Comparison of ENCODE assay signal across 15 cellular contexts in genomic region chr5:136054133-136054996, GRCh38. TPM values are rescaled to one million over a fixed set of nuclear protein-coding genes. Genes with fewer than 3 reads are reported as not detected.
DNase-seq lines count a peak whose midpoint lies in the region; ATAC-seq, FAIRE-seq and TF ChIP-seq lines count a peak whose summit lies in the region.
"Had no signal": no experiment of that assay in that cellular context is flagged by ENCODE, and none has a peak within 500 bp of the region (broad histone marks: within the 10 kb centered on the region; RNA-seq: fewer than 3 reads in every experiment).

No MANE protein-coding gene starts in this region.

- TF ChIP-seq CTCF in AG09319 (IDR thresholded peaks at IDR 0.05; ENCODE audit: low read depth, low read length) (no peak), Panc1 (IDR thresholded peaks at IDR 0.05) (no peak), fibroblast of villous mesenchyme (IDR thresholded peaks at IDR 0.05; ENCODE audit: insufficient read depth, low read depth, low read length) (no peak), psoas muscle (IDR thresholded peaks at IDR 0.05) (no peak), pancreas (IDR thresholded peaks at IDR 0.05) (no peak)

- H3K27ac ChIP-seq in Panc1 (ENCODE audit: low read length) (peak overlapping the region; percentile 52), psoas muscle (peak overlapping the region; percentile 24), pancreas (no peak overlapping the region)
- H3K27ac ChIP-seq: uterus had no signal

- no peak for FAIRE-seq in pancreas (lab: Jason Lieb, UNC)
- FAIRE-seq: TTC549 had no signal

- POLR2A ChIA-PET in Panc1 (lab: Charles Lee), result no interaction called here

- H3K9me3 ChIP-seq in Panc1 (ENCODE audit: control insufficient read depth, insufficient read depth, low read depth, low read length) (no peaks in the 10 kb centered on the region), psoas muscle (no peaks in the 10 kb centered on the region), pancreas (no peaks in the 10 kb centered on the region)
- H3K9me3 ChIP-seq: mucosa of descending colon, uterus had no signal

- peak; percentile 77 for DNase-seq in AG09319 (ENCODE audit: extremely low read depth, low read depth)
- DNase-seq in Panc1 (ENCODE audit: low read depth, low spot score), result no peak
- peak; percentile 86 for DNase-seq in fibroblast of villous mesenchyme (ENCODE audit: low read depth)
- no peak for DNase-seq in psoas muscle
- no peak for DNase-seq in SW480 (ENCODE audit: low spot score)
- DNase-seq in GM19240 (ENCODE audit: insufficient read length, low spot score), result no peak
- no peak for DNase-seq in stimulated activated CD4-positive, alpha-beta T cell treated with anti-CD3 and anti-CD28 coated beads, Interleukin-4, amount 100 ng/mL, for 1 hour
- DNase-seq in pancreas, result no peak
- DNase-seq: activated naive CD8-positive, alpha-beta T cell treated with anti-CD3 and anti-CD28 coated beads, Interleukin-2, amount 10 ng/mL, durations not matched to agents 7 days and 5 days; effector CD8-positive, alpha-beta T cell; MM.1S; mucosa of descending colon; NCI-H345 had no signal

- 64 to 78% (median 73%) methylated on average over 7 of the region's 7 CpGs for WGBS in psoas muscle, 3 donors
- 73 to 86% methylated on average over 7 of the region's 7 CpGs for WGBS in pancreas, 2 donors

- CTCF ChIA-PET in Panc1 (lab: Charles Lee), result no interaction called here

- H3K27me3 ChIP-seq in Panc1 (ENCODE audit: control insufficient read depth, insufficient read depth, low read length) (no peaks in the 10 kb centered on the region), psoas muscle (ENCODE audit: insufficient read depth in 3 of 3, low read length in 2 of 3) (no peaks in the 10 kb centered on the region), pancreas (no peaks in the 10 kb centered on the region)
- H3K27me3 ChIP-seq: uterus had no signal

- in situ Hi-C loops in Panc1 (cut with HindIII; ENCODE audit: low pct_unique_long_range_greater_than_20kb, low sequenced_read_pairs), result no loop called here

- intact Hi-C loops in Panc1 (cut with micrococcal nuclease; ENCODE audit: unreplicated experiment) (no loop called here), psoas muscle (cut with DNase I) (no loop called here), pancreas (cut with DNase I) (no loop called here)

- ATAC-seq in Panc1 (no peak), psoas muscle (peak in 2 of 4 donors; percentile 26 to 51), pancreas (no peak)

- H3K36me3 ChIP-seq in Panc1 (ENCODE audit: control insufficient read depth, insufficient read depth, low read length) (no peaks in the 10 kb centered on the region; the same call in 1 of the 2 replicates), psoas muscle (ENCODE audit: insufficient read depth in 1 of 2, low read depth in 1 of 2) (peaks cover 0 to 10% of the 10 kb centered on the region in 2 donors), pancreas (no peaks in the 10 kb centered on the region)
- H3K36me3 ChIP-seq: uterus had no signal

- H3K4me1 ChIP-seq in Panc1 (ENCODE audit: control insufficient read depth, insufficient read depth, low read length) (peaks cover 43% of the 10 kb centered on the region), psoas muscle (no peaks in the 10 kb centered on the region), pancreas (no peaks in the 10 kb centered on the region)

- BruUV-seq in Panc1 (replicated peaks; lab: Mats Ljungman, UMichigan), result no TSS peak

- H3K4me3 ChIP-seq in Panc1 (ENCODE audit: low read depth in 2 of 2, low read length in 2 of 2), result no peak overlapping the region
- no peak overlapping the region for H3K4me3 ChIP-seq in fibroblast of villous mesenchyme (ENCODE audit: low read depth, low read length)
- no peak overlapping the region for H3K4me3 ChIP-seq in psoas muscle
- H3K4me3 ChIP-seq in pancreas, result no peak overlapping the region
- H3K4me3 ChIP-seq: mucosa of descending colon, uterus had no signal

RNA-seq across cellular contexts. Expression of gene TGFBI, which starts 25.6 kb away (rescaled TPM):
- total RNA-seq in Panc1 (2021; ENCODE audit: unreplicated experiment) (314 TPM), fibroblast of villous mesenchyme (281 and 496 TPM in 2 replicates), psoas muscle (10 to 100 TPM; 24.4 to 35.9 (median 30.3) TPM), pancreas (10 to 100 TPM in 3 of 6 donors, 1 to 10 TPM in 3; 3.7 to 50.1 (median 12.2) TPM)
- polyA plus RNA-seq in Panc1 (2012; ENCODE audit: insufficient read length), result 384 TPM
- polyA plus RNA-seq in psoas muscle (10 to 100 TPM; 18.8 to 28.3 (median 20.9) TPM), pancreas (10 to 100 TPM; 14.2 to 17.6 TPM)

Comparison
In these comparisons a context has a peak if more than half of its experiments do, and no peak if none do; other contexts are left out.
1. DNase-seq: peak in AG09319 (single experiment) and fibroblast of villous mesenchyme (single experiment); none in Panc1 (single experiment), psoas muscle (0 of 2), SW480 (single experiment), GM19240 (single experiment), stimulated activated CD4-positive, alpha-beta T cell treated with anti-CD3 and anti-CD28 coated beads, Interleukin-4, amount 100 ng/mL, for 1 hour (single experiment) and pancreas (0 of 6).
2. H3K27ac ChIP-seq: peak in Panc1 (single experiment) and psoas muscle (single experiment); none in pancreas (0 of 4).